22 cellular contexts compared by ENCODE assay signal in the genomic region with DNA sequence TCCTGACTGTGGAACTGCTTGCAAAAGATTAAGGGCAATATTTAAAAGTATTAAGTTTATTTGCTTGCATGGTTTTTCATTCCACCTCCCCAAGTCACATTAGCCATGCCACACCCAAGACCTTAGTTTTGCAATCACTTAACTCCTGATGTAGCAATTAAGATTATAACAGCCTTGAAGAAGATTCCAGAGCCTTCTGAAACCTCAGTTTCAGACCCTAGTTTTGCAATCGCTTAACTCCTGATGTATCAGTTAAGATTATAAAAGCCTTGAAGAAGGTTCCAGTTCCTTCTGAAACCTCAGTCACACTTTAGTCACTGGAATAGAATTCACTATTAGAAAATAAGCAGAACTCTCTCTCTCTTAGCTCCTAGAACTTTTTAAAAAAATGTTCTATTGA. TPM values are rescaled to one million over a fixed set of nuclear protein-coding genes. Genes with fewer than 3 reads are reported as not detected.
DNase-seq lines count a peak whose midpoint lies in the region; ATAC-seq, FAIRE-seq and TF ChIP-seq lines count a peak whose summit lies in the region.
"Had no signal": no experiment of that assay in that cellular context is flagged by ENCODE, and none has a peak within 500 bp of the region (broad histone marks: within the 10 kb centered on the region; RNA-seq: fewer than 3 reads in every experiment).

No MANE protein-coding gene starts in this region.

- no peaks in the 10 kb centered on the region for H3K9me3 ChIP-seq in heart left ventricle
- H3K9me3 ChIP-seq: A549, HAP-1, prostate gland had no signal

- no peak for TF ChIP-seq POLR2A in heart left ventricle (IDR thresholded peaks at IDR 0.05)

- no peaks in the 10 kb centered on the region for H3K4me1 Mint-ChIP-seq in WTC11
- H3K4me1 Mint-ChIP-seq: CD14-positive monocyte, endodermal cell had no signal

- no peaks in the 10 kb centered on the region for H3K27me3 ChIP-seq in heart left ventricle
- no peaks in the 10 kb centered on the region for H3K27me3 ChIP-seq in bronchial epithelial cell (ENCODE audit: control insufficient read depth, insufficient read depth, low read length)
- H3K27me3 ChIP-seq: foreskin keratinocyte had no signal

- H3K27ac ChIP-seq in heart left ventricle: peak overlapping the region in 5 of 12 donors; percentile 14 to 71 (median 23)
- H3K27ac ChIP-seq: A549, foreskin keratinocyte, prostate gland had no signal

- H3K4me3 Mint-ChIP-seq in WTC11: no peak overlapping the region
- H3K4me3 Mint-ChIP-seq: CD14-positive monocyte, endodermal cell had no signal

- no peaks in the 10 kb centered on the region for H3K36me3 Mint-ChIP-seq in WTC11
- H3K36me3 Mint-ChIP-seq: CD14-positive monocyte had no signal

- H3K27ac Mint-ChIP-seq in WTC11: no peak overlapping the region
- H3K27ac Mint-ChIP-seq: CD14-positive monocyte, endodermal cell had no signal

- POLR2A ChIA-PET in WTC11 (lab: Charles Lee): interaction anchor here (0.6 kb wide), 1 partner anchor 267 kb away, joined by 3 read pairs; no protein-coding TSS in a partner anchor

- WGBS in heart left ventricle, 4 donors: 83 to 85% (median 84%) methylated on average over 1 of the region's 1 CpG

- TF ChIP-seq CTCF in heart left ventricle (IDR thresholded peaks at IDR 0.05): no peak
- no peak for TF ChIP-seq CTCF in bronchial epithelial cell (IDR thresholded peaks at IDR 0.05; ENCODE audit: insufficient read depth, low read length, severe bottlenecking)
- no peak for TF ChIP-seq CTCF in WTC11 (IDR thresholded peaks at IDR 0.05)

- ATAC-seq in heart left ventricle (peak in 3 of 4 donors; percentile 9 to 75 (median 73)), HG02623 (IDR thresholded peaks at IDR 0.05; ENCODE audit: unreplicated experiment) (no peak), WTC11 (no peak)
- ATAC-seq: A549, foreskin keratinocyte, left colon had no signal

- DNase-seq in heart left ventricle: no peak
- DNase-seq in cardiac septum (ENCODE audit: low spot score): no peak
- peak; percentile 47 for DNase-seq in bronchial epithelial cell (ENCODE audit: low read depth)
- DNase-seq in iris pigment epithelial cell (ENCODE audit: low read depth): peak; percentile 86
- DNase-seq in SW 1271 (lab: John Stamatoyannopoulos, UW): no peak
- no peak for DNase-seq in HUDEP-2 (lab: John Stamatoyannopoulos, UW; ENCODE audit: unreplicated experiment in 76 of 76)
- DNase-seq in WTC11 (ENCODE audit: low spot score): no peak
- DNase-seq: activated CD4-positive, alpha-beta T cell treated with anti-CD3 and anti-CD28 coated beads, Interleukin-2, amount 50 U/mL, for 48 hours; activated gamma-delta T cell treated with Interleukin-2 at 50 U/mL for 16 hours; activated T-cell treated with anti-CD3 and anti-CD28 coated beads for 4 hours; amygdala; endodermal cell; foreskin keratinocyte; left colon; NCI-H2029; NCI-H446 had no signal

- H3K4me1 ChIP-seq in heart left ventricle: peaks cover 0 to 5% (median 0%) of the 10 kb centered on the region in 12 donors
- H3K4me1 ChIP-seq: A549, HAP-1, prostate gland had no signal

- FAIRE-seq in bronchial epithelial cell (lab: Jason Lieb, UNC): no peak
- FAIRE-seq: A549, GM12892 had no signal

- CTCF ChIA-PET in WTC11 (lab: Charles Lee): no interaction called here

- H3K9me3 Mint-ChIP-seq in WTC11: no peaks in the 10 kb centered on the region
- H3K9me3 Mint-ChIP-seq: endodermal cell had no signal

- no peak overlapping the region for H3K4me3 ChIP-seq in heart left ventricle
- H3K4me3 ChIP-seq in bronchial epithelial cell (ENCODE audit: low read depth, low read length): no peak overlapping the region
- H3K4me3 ChIP-seq: A549, HAP-1, prostate gland had no signal

- H3K36me3 ChIP-seq in heart left ventricle (no peaks in the 10 kb centered on the region), bronchial epithelial cell (ENCODE audit: control insufficient read depth, insufficient read depth, low read length) (no peaks in the 10 kb centered on the region)
- H3K36me3 ChIP-seq: HAP-1, prostate gland had no signal

- intact Hi-C loops in heart left ventricle (cut with DNase I): no loop called here
- intact Hi-C loops in cardiac septum (cut with DNase I): no loop called here

- H3K27me3 Mint-ChIP-seq in WTC11 (ENCODE audit: low read depth): no peaks in the 10 kb centered on the region

TF ChIP-seq in WTC11, 78 proteins besides CTCF, POLR2A, EP300 and RAD21:
- TF ChIP-seq ZNF416 (CRISPR knock-in tag; IDR thresholded peaks at IDR 0.05) (no peak), ESRRA (CRISPR knock-in tag; IDR thresholded peaks at IDR 0.05; ENCODE audit: borderline replicate concordance) (no peak), ZNF138 (CRISPR knock-in tag; conservative IDR thresholded peaks at IDR 0.05) (no peak), MYBL2 (CRISPR knock-in tag; IDR thresholded peaks at IDR 0.05) (no peak), TEAD4 (CRISPR knock-in tag; IDR thresholded peaks at IDR 0.05) (no peak), GTF2I (CRISPR knock-in tag; conservative IDR thresholded peaks at IDR 0.05) (no peak), ATF1 (CRISPR knock-in tag; IDR thresholded peaks at IDR 0.05) (no peak), ZNF396 (CRISPR knock-in tag; IDR thresholded peaks at IDR 0.05; ENCODE audit: borderline replicate concordance) (no peak), ZNF121 (CRISPR knock-in tag; IDR thresholded peaks at IDR 0.05) (no peak), CREM (CRISPR knock-in tag; IDR thresholded peaks at IDR 0.05) (no peak), CREB1 (CRISPR knock-in tag; IDR thresholded peaks at IDR 0.05) (no peak), EMX1 (CRISPR knock-in tag; IDR thresholded peaks at IDR 0.05) (no peak), ZNF317 (CRISPR knock-in tag; IDR thresholded peaks at IDR 0.05; ENCODE audit: borderline replicate concordance, low read depth) (no peak), RORB (CRISPR knock-in tag; IDR thresholded peaks at IDR 0.05) (no peak)
- TF ChIP-seq, protein P1, sequence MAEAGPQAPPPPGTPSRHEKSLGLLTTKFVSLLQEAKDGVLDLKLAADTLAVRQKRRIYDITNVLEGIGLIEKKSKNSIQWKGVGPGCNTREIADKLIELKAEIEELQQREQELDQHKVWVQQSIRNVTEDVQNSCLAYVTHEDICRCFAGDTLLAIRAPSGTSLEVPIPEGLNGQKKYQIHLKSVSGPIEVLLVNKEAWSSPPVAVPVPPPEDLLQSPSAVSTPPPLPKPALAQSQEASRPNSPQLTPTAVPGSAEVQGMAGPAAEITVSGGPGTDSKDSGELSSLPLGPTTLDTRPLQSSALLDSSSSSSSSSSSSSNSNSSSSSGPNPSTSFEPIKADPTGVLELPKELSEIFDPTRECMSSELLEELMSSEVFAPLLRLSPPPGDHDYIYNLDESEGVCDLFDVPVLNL (CRISPR knock-in tag; IDR thresholded peaks at IDR 0.05; ENCODE audit: borderline replicate concordance, low read depth): no peak
- TF ChIP-seq, protein P2, sequence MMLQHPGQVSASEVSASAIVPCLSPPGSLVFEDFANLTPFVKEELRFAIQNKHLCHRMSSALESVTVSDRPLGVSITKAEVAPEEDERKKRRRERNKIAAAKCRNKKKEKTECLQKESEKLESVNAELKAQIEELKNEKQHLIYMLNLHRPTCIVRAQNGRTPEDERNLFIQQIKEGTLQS (CRISPR knock-in tag; conservative IDR thresholded peaks at IDR 0.05): no peak
- TF ChIP-seq, protein P3, sequence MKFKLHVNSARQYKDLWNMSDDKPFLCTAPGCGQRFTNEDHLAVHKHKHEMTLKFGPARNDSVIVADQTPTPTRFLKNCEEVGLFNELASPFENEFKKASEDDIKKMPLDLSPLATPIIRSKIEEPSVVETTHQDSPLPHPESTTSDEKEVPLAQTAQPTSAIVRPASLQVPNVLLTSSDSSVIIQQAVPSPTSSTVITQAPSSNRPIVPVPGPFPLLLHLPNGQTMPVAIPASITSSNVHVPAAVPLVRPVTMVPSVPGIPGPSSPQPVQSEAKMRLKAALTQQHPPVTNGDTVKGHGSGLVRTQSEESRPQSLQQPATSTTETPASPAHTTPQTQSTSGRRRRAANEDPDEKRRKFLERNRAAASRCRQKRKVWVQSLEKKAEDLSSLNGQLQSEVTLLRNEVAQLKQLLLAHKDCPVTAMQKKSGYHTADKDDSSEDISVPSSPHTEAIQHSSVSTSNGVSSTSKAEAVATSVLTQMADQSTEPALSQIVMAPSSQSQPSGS (CRISPR knock-in tag; IDR thresholded peaks at IDR 0.05; ENCODE audit: borderline replicate concordance, low read depth): no peak
- TF ChIP-seq, protein P4, sequence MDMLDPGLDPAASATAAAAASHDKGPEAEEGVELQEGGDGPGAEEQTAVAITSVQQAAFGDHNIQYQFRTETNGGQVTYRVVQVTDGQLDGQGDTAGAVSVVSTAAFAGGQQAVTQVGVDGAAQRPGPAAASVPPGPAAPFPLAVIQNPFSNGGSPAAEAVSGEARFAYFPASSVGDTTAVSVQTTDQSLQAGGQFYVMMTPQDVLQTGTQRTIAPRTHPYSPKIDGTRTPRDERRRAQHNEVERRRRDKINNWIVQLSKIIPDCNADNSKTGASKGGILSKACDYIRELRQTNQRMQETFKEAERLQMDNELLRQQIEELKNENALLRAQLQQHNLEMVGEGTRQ (CRISPR knock-in tag; IDR thresholded peaks at IDR 0.05): no peak
- TF ChIP-seq, protein P5, sequence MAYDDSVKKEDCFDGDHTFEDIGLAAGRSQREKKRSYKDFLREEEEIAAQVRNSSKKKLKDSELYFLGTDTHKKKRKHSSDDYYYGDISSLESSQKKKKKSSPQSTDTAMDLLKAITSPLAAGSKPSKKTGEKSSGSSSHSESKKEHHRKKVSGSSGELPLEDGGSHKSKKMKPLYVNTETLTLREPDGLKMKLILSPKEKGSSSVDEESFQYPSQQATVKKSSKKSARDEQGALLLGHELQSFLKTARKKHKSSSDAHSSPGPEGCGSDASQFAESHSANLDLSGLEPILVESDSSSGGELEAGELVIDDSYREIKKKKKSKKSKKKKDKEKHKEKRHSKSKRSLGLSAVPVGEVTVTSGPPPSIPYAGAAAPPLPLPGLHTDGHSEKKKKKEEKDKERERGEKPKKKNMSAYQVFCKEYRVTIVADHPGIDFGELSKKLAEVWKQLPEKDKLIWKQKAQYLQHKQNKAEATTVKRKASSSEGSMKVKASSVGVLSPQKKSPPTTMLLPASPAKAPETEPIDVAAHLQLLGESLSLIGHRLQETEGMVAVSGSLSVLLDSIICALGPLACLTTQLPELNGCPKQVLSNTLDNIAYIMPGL (CRISPR knock-in tag; IDR thresholded peaks at IDR 0.05): no peak
TF ChIP-seq in WTC11: peak in this region for 0.

RNA-seq across cellular contexts. Expression of a gene that starts 42.7 kb away (rescaled TPM):
- total RNA-seq in heart left ventricle (1,000 to 10,000 TPM in 3 of 9 donors, 100 to 1,000 TPM in 6; 347 to 1,187 (median 598) TPM), cardiac septum (480 TPM), bronchial epithelial cell (2.7 and 32.6 TPM in 2 replicates), WTC11 (2021) (2.0 to 7.4 TPM (median 3.4 TPM) in 3 replicates)
- polyA plus RNA-seq in heart left ventricle: 100 to 1,000 TPM; 238 to 397 TPM
- total RNA-seq: endodermal cell had no signal
- polyA plus RNA-seq: CD14-positive monocyte had no signal

Comparison
In these comparisons a context has a peak if more than half of its experiments do, and no peak if none do; other contexts are left out.
1. ATAC-seq: peak in heart left ventricle (3 of 4); none in HG02623 (single experiment) and WTC11 (single experiment).
2. DNase-seq: peak in bronchial epithelial cell (single experiment) and iris pigment epithelial cell (single experiment); none in heart left ventricle (0 of 5), cardiac septum (single experiment), SW 1271 (0 of 2), HUDEP-2 (0 of 76) and WTC11 (single experiment).